In the genomic region with DNA sequence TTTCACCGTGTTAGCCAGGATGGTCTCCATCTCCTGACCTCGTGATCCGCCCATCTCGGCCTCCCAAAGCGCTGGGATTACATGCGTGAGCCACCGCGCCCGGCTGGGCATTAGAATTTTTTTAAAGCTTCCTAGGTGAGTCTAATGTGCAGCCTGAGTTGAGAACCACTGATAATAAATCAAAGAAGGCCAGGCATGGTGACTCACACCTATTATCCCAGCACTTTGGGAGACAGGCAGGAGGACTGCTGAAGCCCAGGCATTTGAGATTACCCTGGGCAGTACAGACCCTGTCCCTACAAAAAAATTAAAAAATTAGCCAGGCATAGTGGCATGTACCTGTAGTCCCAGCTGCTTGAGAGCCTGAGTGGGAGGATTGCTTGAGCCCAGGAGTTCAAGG, we compare ENCODE assay signal across 18 cellular contexts. TPM values are rescaled to one million over a fixed set of nuclear protein-coding genes. Genes with fewer than 3 reads are reported as not detected.
"Had no signal": no experiment of that assay in that cellular context is flagged by ENCODE, and none has a peak within 500 bp of the region (broad histone marks: within the 10 kb centered on the region; RNA-seq: fewer than 3 reads in every experiment).

No MANE protein-coding gene starts in this region.

- H3K4me3 ChIP-seq: gastroesophageal sphincter, tibial nerve had no signal

- H3K27ac ChIP-seq: epithelial cell of prostate, gastroesophageal sphincter, tibial nerve had no signal

- H3K9me3 ChIP-seq: gastroesophageal sphincter, tibial nerve had no signal

- DNase-seq: activated B cell treated with CpG ODN at 0.5 μM for 24 hours; activated CD4-positive, alpha-beta T cell treated with anti-CD3 and anti-CD28 coated beads, Interleukin-2, amount 50 U/mL, for 1 hour; activated CD8-positive, alpha-beta memory T cell treated with anti-CD3 and anti-CD28 coated beads for 24 hours; activated naive CD4-positive, alpha-beta T cell treated with anti-CD3 and anti-CD28 coated beads for 36 hours; activated naive CD8-positive, alpha-beta T cell treated with anti-CD3 and anti-CD28 coated beads, Interleukin-2, amount 50 U/mL, for 24 hours; dermis blood vessel endothelial cell; effector memory CD8-positive, alpha-beta T cell; right cardiac atrium; small intestine; stimulated activated CD4-positive, alpha-beta T cell treated with anti-CD3 and anti-CD28 coated beads, Interleukin-4, amount 100 ng/mL, for 24 hours; stimulated activated naive CD4-positive, alpha-beta T cell treated with Interleukin-2 at 50 U/mL for 16 hours; substantia nigra; T-helper 2 cell had no signal

- ATAC-seq: activated naive CD8-positive, alpha-beta T cell treated with anti-CD3 and anti-CD28 coated beads, Interleukin-2, amount 50 U/mL, for 24 hours; effector memory CD8-positive, alpha-beta T cell; gastroesophageal sphincter; right cardiac atrium had no signal

- H3K4me1 ChIP-seq: gastroesophageal sphincter, tibial nerve had no signal

- H3K36me3 ChIP-seq: gastroesophageal sphincter, tibial nerve had no signal

- H3K27me3 ChIP-seq: gastroesophageal sphincter, tibial nerve had no signal

RNA-seq across cellular contexts. Expression of gene MEI1, which starts 13.7 kb away (rescaled TPM):
- total RNA-seq: bronchial epithelial cell had no signal
- polyA plus RNA-seq: neural cell had no signal
